Comparison of ENCODE assay signal across 8 cellular contexts in genomic region chr6:32968093-32968769, GRCh38. TPM values are rescaled to one million over a fixed set of nuclear protein-coding genes. Genes with fewer than 3 reads are reported as not detected.
DNase-seq lines count a peak whose midpoint lies in the region; ATAC-seq and TF ChIP-seq lines count a peak whose summit lies in the region.

BRD2 (plus strand) TSS chr6:32968594; CDS start chr6:32972899, 4,305 bp downstream.

- H3K36me3 Mint-ChIP-seq in T-helper 2 cell treated with Interferon-gamma antibody and Interleukin-4, amounts not matched to agents 5 μg/mL and 100 μg/mL, for 36 hours (ENCODE audit: low read depth): peaks cover 36% of the 10 kb centered on the region

- TF ChIP-seq CTCF in GM10266 (IDR thresholded peaks at IDR 0.05; ENCODE audit: control insufficient read depth, insufficient read depth, low read depth, missing control alignments) (no peak), ascending aorta (IDR thresholded peaks at IDR 0.05) (no peak), uterus (IDR thresholded peaks at IDR 0.05) (peak in 2 of 4 experiments; percentile 13 to 23)

- intact Hi-C loops in ascending aorta (cut with DNase I) (loop anchor here (1.0 to 5.0 kb wide), 4 partner anchors 15 to 791 kb away; partner anchors contain the start of genes AGPAT1, HLA-DMA and RNF5), right cardiac atrium (cut with DNase I) (no loop called here), uterus (cut with DNase I; ENCODE audit: low total_unique reads) (no loop called here)

- H3K9me3 ChIP-seq in ascending aorta: no peaks in the 10 kb centered on the region
- H3K9me3 ChIP-seq in right cardiac atrium (ENCODE audit: control insufficient read depth, low read length): no peaks in the 10 kb centered on the region
- H3K9me3 ChIP-seq in uterus: no peaks in the 10 kb centered on the region

- DNase-seq in GM10266 (ENCODE audit: extremely low spot score) (peak; percentile 88), NCI-H187 treated with DMSO at 0.1 percent for 48 hours (lab: John Stamatoyannopoulos, UW) (peak; percentile 62), ascending aorta (ENCODE audit: low spot score in 2 of 2) (peak; percentile 86 to 97), right cardiac atrium (peak; percentile 97 to 99 (median 98)), putamen (ENCODE audit: low spot score) (peak; percentile 98), uterus (peak; percentile 96 to 98)
- DNase-seq in T-helper 2 cell treated with Interferon-gamma antibody and Interleukin-4, amounts not matched to agents 5 μg/mL and 100 μg/mL, for 36 hours (ENCODE audit: low spot score): peak; percentile 97

- peak within 1 kb of the TSS; percentile 99 for H3K27ac Mint-ChIP-seq in T-helper 2 cell treated with Interferon-gamma antibody and Interleukin-4, amounts not matched to agents 5 μg/mL and 100 μg/mL, for 36 hours

- H3K4me1 ChIP-seq in ascending aorta: peaks cover 0 to 12% of the 10 kb centered on the region in 2 donors
- H3K4me1 ChIP-seq in right cardiac atrium (ENCODE audit: control insufficient read depth, insufficient read depth, low read length): no peaks in the 10 kb centered on the region
- H3K4me1 ChIP-seq in uterus: peaks cover 0 to 5% of the 10 kb centered on the region in 2 donors

- no peaks in the 10 kb centered on the region for H3K27me3 ChIP-seq in ascending aorta
- no peaks in the 10 kb centered on the region for H3K27me3 ChIP-seq in right cardiac atrium (ENCODE audit: control insufficient read depth, insufficient read depth)
- H3K27me3 ChIP-seq in uterus: no peaks in the 10 kb centered on the region

- peak; percentile 30 for ATAC-seq in HG02884 (IDR thresholded peaks at IDR 0.05; ENCODE audit: unreplicated experiment)
- peak; percentile 77 for ATAC-seq in right cardiac atrium

- H3K9me3 Mint-ChIP-seq in T-helper 2 cell treated with Interferon-gamma antibody and Interleukin-4, amounts not matched to agents 5 μg/mL and 100 μg/mL, for 36 hours: no peaks in the 10 kb centered on the region

- H3K4me3 ChIP-seq in ascending aorta (peak within 1 kb of the TSS; percentile 70 to 95), right cardiac atrium (ENCODE audit: low read length) (peak within 1 kb of the TSS; percentile 86), uterus (peak within 1 kb of the TSS; percentile 84 to 87)

- no peaks in the 10 kb centered on the region for H3K27me3 Mint-ChIP-seq in T-helper 2 cell treated with Interferon-gamma antibody and Interleukin-4, amounts not matched to agents 5 μg/mL and 100 μg/mL, for 36 hours (ENCODE audit: low read depth)

- H3K27ac ChIP-seq in ascending aorta (peak within 1 kb of the TSS; percentile 98 to 99), right cardiac atrium (ENCODE audit: low read length) (peak within 1 kb of the TSS; percentile 100), uterus (peak within 1 kb of the TSS; percentile 98 to 100)

- under 1% methylated on average over 55 of the region's 55 CpGs for WGBS in right cardiac atrium

- peak within 1 kb of the TSS; percentile 93 for H3K4me3 Mint-ChIP-seq in T-helper 2 cell treated with Interferon-gamma antibody and Interleukin-4, amounts not matched to agents 5 μg/mL and 100 μg/mL, for 36 hours

- TF ChIP-seq POLR2A in uterus (IDR thresholded peaks at IDR 0.05): peak; percentile 88 to 97

- peaks cover 23% of the 10 kb centered on the region for H3K4me1 Mint-ChIP-seq in T-helper 2 cell treated with Interferon-gamma antibody and Interleukin-4, amounts not matched to agents 5 μg/mL and 100 μg/mL, for 36 hours (ENCODE audit: low read depth)

- peaks cover 7 to 12% of the 10 kb centered on the region in 2 donors for H3K36me3 ChIP-seq in ascending aorta
- no peaks in the 10 kb centered on the region for H3K36me3 ChIP-seq in uterus

RNA-seq across cellular contexts. Expression of gene BRD2, which starts in this region (rescaled TPM):
- 140 TPM for total RNA-seq in ascending aorta
- 100 to 1,000 TPM in 1 of 4 donors, 10 to 100 TPM in 3; 82.6 to 100 (median 86.9) TPM for total RNA-seq in right cardiac atrium
- polyA plus RNA-seq in right cardiac atrium: 73.1 TPM
- 100 to 1,000 TPM in 2 of 4 donors, 10 to 100 TPM in 2; 42.5 to 202 (median 120) TPM for total RNA-seq in uterus

Comparison
In these comparisons a context has a peak if more than half of its experiments do, and no peak if none do; other contexts are left out.
1. Peak in every context shown above with its lines: DNase-seq, ATAC-seq, H3K4me3 ChIP-seq and H3K27ac ChIP-seq.